ENCODE assay signal across 8 cellular contexts in the genomic region with DNA sequence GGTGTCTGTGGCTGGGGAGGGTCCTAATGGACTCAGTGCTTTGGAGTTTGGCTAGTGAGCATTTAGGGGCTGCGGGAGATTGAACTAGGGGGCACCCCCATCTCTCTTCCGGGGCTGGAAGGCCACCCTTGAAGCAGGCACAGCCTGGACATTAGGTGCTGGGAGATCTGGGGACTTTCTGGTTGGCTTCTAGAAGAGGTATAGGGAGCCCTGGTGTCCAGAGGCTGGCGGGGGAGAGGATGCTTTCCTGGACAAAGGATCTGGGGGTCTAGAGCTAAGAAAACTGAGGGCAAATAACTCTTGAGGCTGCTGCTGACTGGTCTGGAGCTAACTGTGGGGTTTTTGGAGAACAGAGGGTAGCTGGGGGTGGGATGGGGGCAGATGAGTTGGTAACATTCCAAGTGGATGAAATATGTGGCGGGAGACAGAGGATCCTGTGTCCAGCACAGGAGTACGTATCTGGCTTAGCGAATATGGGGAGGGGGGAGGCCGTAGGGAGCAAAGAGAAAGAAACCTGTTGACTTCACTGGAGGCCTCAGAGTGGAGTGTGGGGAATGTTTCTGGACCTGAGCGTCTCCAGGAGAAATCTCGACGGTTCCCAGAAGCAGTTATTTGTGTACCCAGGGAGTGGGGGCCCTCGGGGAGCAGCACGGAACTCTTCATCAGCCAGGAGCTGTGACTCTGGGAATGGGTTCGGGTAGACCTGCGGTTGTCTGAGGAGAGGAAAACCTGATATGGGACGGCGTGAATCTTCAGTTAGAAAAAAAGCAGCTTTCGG. TPM values are rescaled to one million over a fixed set of nuclear protein-coding genes. Genes with fewer than 3 reads are reported as not detected.
DNase-seq lines count a peak whose midpoint lies in the region; ATAC-seq, FAIRE-seq and TF ChIP-seq lines count a peak whose summit lies in the region.

No MANE protein-coding gene starts in this region.

- no peak for TF ChIP-seq CTCF in DND-41 (IDR thresholded peaks at IDR 0.05; ENCODE audit: borderline replicate concordance, extremely low read depth, low read length, poor library complexity, severe bottlenecking)
- no peak for TF ChIP-seq CTCF in adrenal gland (IDR thresholded peaks at IDR 0.05)
- no peak for TF ChIP-seq CTCF in kidney (IDR thresholded peaks at IDR 0.05; ENCODE audit: borderline replicate concordance, extremely low read depth, insufficient read depth)

- H3K27me3 ChIP-seq in DND-41 (ENCODE audit: insufficient read depth, low read length, poor library complexity), result no peaks in the 10 kb centered on the region
- H3K27me3 ChIP-seq in adrenal gland, result no peaks in the 10 kb centered on the region

- H3K4me2 ChIP-seq in DND-41 (ENCODE audit: insufficient read depth, low read length), result peak overlapping the region; percentile 76

- peak overlapping the region; percentile 99 for H3K4me3 Mint-ChIP-seq in stimulated activated naive CD8-positive, alpha-beta T cell treated with anti-CD3 and anti-CD28 coated beads, Interleukin-15, Interleukin-2, amounts not matched to agents 100 ng/mL and 50 ng/mL, for 24 hours

- peaks cover 41% of the 10 kb centered on the region for H3K4me1 ChIP-seq in DND-41 (ENCODE audit: insufficient read depth, low read length)
- peaks cover 25 to 39% of the 10 kb centered on the region in 2 donors for H3K4me1 ChIP-seq in adrenal gland (replicated peaks in 1 of 2)
- H3K4me1 ChIP-seq in kidney (ENCODE audit: control insufficient read depth in 1 of 2, insufficient read depth in 1 of 2, low read depth in 1 of 2, low read length in 2 of 2), result peaks cover 9 to 12% of the 10 kb centered on the region in 2 donors

- no peaks in the 10 kb centered on the region for H3K9me3 ChIP-seq in DND-41 (ENCODE audit: insufficient read depth, low read length, severe bottlenecking)
- H3K9me3 ChIP-seq in adrenal gland (replicated peaks in 1 of 3), result no peaks in the 10 kb centered on the region
- no peaks in the 10 kb centered on the region for H3K9me3 ChIP-seq in kidney (ENCODE audit: control insufficient read depth in 1 of 2, low read length in 2 of 2)

- H3K9ac ChIP-seq in DND-41 (ENCODE audit: low read depth, low read length) (peak overlapping the region; percentile 98), kidney (ENCODE audit: low read length in 2 of 2) (peak overlapping the region; percentile 49 to 94)

- peak overlapping the region; percentile 65 to 71 for H3K4me3 ChIP-seq in DND-41 (ENCODE audit: low read depth in 1 of 2, low read length in 2 of 2)
- peak overlapping the region in 3 of 4 donors; percentile 63 to 98 (median 90) for H3K4me3 ChIP-seq in adrenal gland
- H3K4me3 ChIP-seq in kidney (ENCODE audit: low read length in 2 of 2), result peak overlapping the region; percentile 73 to 88

- peak overlapping the region; percentile 100 for H3K27ac Mint-ChIP-seq in stimulated activated naive CD8-positive, alpha-beta T cell treated with anti-CD3 and anti-CD28 coated beads, Interleukin-15, Interleukin-2, amounts not matched to agents 100 ng/mL and 50 ng/mL, for 24 hours

- H3K36me3 ChIP-seq in DND-41 (ENCODE audit: insufficient read depth, low read length) (peaks cover 53% of the 10 kb centered on the region), adrenal gland (replicated peaks in 1 of 2) (peaks cover 0 to 25% of the 10 kb centered on the region in 2 donors), kidney (ENCODE audit: control insufficient read depth in 1 of 2, insufficient read depth in 2 of 2, low read length in 2 of 2) (peaks cover 7 to 19% of the 10 kb centered on the region in 2 donors)

- H4K20me1 ChIP-seq in DND-41 (ENCODE audit: insufficient read depth, low read length), result peaks cover 28% of the 10 kb centered on the region

- peaks cover 50% of the 10 kb centered on the region for H3K4me1 Mint-ChIP-seq in stimulated activated naive CD8-positive, alpha-beta T cell treated with anti-CD3 and anti-CD28 coated beads, Interleukin-15, Interleukin-2, amounts not matched to agents 100 ng/mL and 50 ng/mL, for 24 hours (ENCODE audit: low read depth)

- TF ChIP-seq POLR2A in adrenal gland (IDR thresholded peaks at IDR 0.05), result no peak

- ATAC-seq in DND-41 (ENCODE audit: insufficient read depth, low read depth) (no peak), HG03460 (IDR thresholded peaks at IDR 0.05; ENCODE audit: unreplicated experiment) (no peak), HG02884 (IDR thresholded peaks at IDR 0.05; ENCODE audit: unreplicated experiment) (no peak)

- H3K9me3 Mint-ChIP-seq in stimulated activated naive CD8-positive, alpha-beta T cell treated with anti-CD3 and anti-CD28 coated beads, Interleukin-15, Interleukin-2, amounts not matched to agents 100 ng/mL and 50 ng/mL, for 24 hours, result no peaks in the 10 kb centered on the region

- DNase-seq in DND-41 (peak; percentile 13), LHCN-M2 (ENCODE audit: low read depth) (peak; percentile 45), adrenal gland (peak; percentile 33 to 62 (median 38)), kidney (peak; percentile 63), D341Med (ENCODE audit: low spot score) (no peak)

- FAIRE-seq in kidney (lab: Jason Lieb, UNC), result no peak

- H3K27me3 Mint-ChIP-seq in stimulated activated naive CD8-positive, alpha-beta T cell treated with anti-CD3 and anti-CD28 coated beads, Interleukin-15, Interleukin-2, amounts not matched to agents 100 ng/mL and 50 ng/mL, for 24 hours, result peaks cover 4% of the 10 kb centered on the region

- peaks cover 47% of the 10 kb centered on the region for H3K36me3 Mint-ChIP-seq in stimulated activated naive CD8-positive, alpha-beta T cell treated with anti-CD3 and anti-CD28 coated beads, Interleukin-15, Interleukin-2, amounts not matched to agents 100 ng/mL and 50 ng/mL, for 24 hours (ENCODE audit: low read depth)

- intact Hi-C loops in adrenal gland (cut with DNase I), result loop anchor here in 1 of 2 donors (2.0 kb wide), 1 partner anchor 39 kb away; no protein-coding TSS in a partner anchor
- intact Hi-C loops in kidney (cut with DNase I), result no loop called here

- 9 to 16% (median 10%) methylated on average over 16 to 17 of the region's 17 CpGs for WGBS in adrenal gland, 4 donors

- H3K27ac ChIP-seq in DND-41 (ENCODE audit: low read length) (peak overlapping the region; percentile 94), adrenal gland (peak overlapping the region; percentile 97 to 100 (median 99)), kidney (ENCODE audit: low read depth in 2 of 2, low read length in 2 of 2) (peak overlapping the region; percentile 97 to 98)

- no peak overlapping the region for H2AFZ ChIP-seq in DND-41 (ENCODE audit: low read depth, low read length)

- H3K79me2 ChIP-seq in DND-41 (ENCODE audit: insufficient read depth, low read length), result peaks cover 70% of the 10 kb centered on the region

RNA-seq across cellular contexts. Expression of gene HNRNPUL1, which starts 1.4 kb away (rescaled TPM):
- total RNA-seq in LHCN-M2 (2014; rRNA removed) (153 and 159 TPM in 2 replicates), adrenal gland (100 to 1,000 TPM; 123 to 175 (median 146) TPM), kidney (182 TPM)
- 140 TPM for polyA plus RNA-seq in LHCN-M2 (2012)
- polyA plus RNA-seq in adrenal gland (100 to 1,000 TPM in 2 of 3 donors, 10 to 100 TPM in 1; 90.4 to 130 (median 101) TPM), kidney (ENCODE audit: insufficient read depth, low read depth, low replicate concordance) (51.0 TPM)

RNA-seq across cellular contexts. Expression of gene CCDC97, which starts 44.4 kb away (rescaled TPM):
- total RNA-seq in LHCN-M2 (2014; rRNA removed) (10.2 and 15.3 TPM in 2 replicates), adrenal gland (10 to 100 TPM in 7 of 8 donors, 1 to 10 TPM in 1; 9.2 to 25.6 (median 19.8) TPM), kidney (28.1 TPM)
- polyA plus RNA-seq in LHCN-M2 (2012), result 16.8 TPM
- polyA plus RNA-seq in adrenal gland (10 to 100 TPM in 1 of 3 donors, 1 to 10 TPM in 2; 9.4 to 17.4 (median 10.0) TPM), kidney (ENCODE audit: insufficient read depth, low read depth, low replicate concordance) (9.8 TPM)

RNA-seq across cellular contexts. Expression of gene AXL, which starts 46.5 kb away (rescaled TPM):
- 254 and 297 TPM in 2 replicates for total RNA-seq in LHCN-M2 (2014; rRNA removed)
- 263 TPM for polyA plus RNA-seq in LHCN-M2 (2012)
- total RNA-seq in adrenal gland, result 100 to 1,000 TPM in 1 of 8 donors, 10 to 100 TPM in 7; 47.6 to 105 (median 61.3) TPM
- polyA plus RNA-seq in adrenal gland, result 10 to 100 TPM; 12.0 to 18.1 (median 16.8) TPM
- 37.4 TPM for total RNA-seq in kidney
- polyA plus RNA-seq in kidney (ENCODE audit: insufficient read depth, low read depth, low replicate concordance), result 6.3 TPM
